8 cellular contexts compared by ENCODE assay signal in the genomic region with DNA sequence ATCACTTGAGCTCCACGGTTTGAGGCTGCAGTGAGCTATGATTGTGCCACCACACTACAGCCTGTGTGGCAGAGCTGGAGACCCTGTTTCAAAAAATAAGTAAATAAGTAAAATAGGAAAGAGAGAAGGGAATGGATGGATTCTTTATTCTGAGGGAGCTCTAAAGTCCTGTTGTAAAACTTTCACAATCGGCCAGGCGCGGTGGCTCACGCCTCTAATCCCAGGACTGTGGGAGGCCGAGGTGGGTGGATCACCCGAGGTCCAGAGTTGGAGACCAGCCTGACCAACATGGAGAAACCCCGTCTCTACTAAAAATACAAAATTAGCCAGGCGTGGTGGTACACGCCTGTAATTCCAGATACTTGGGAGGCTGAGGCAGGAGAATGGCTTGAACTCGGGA. TPM values are rescaled to one million over a fixed set of nuclear protein-coding genes. Genes with fewer than 3 reads are reported as not detected.
DNase-seq lines count a peak whose midpoint lies in the region; ATAC-seq and TF ChIP-seq lines count a peak whose summit lies in the region.
"Not testable (repeated sequence)": the region's sequence is repeated elsewhere in the genome, so short reads cannot be mapped to it uniquely, and the experiment has no call there.

No MANE protein-coding gene starts in this region.

- not testable (repeated sequence) for H3K27me3 Mint-ChIP-seq in WTC11 (ENCODE audit: low read depth); chondrocyte (ENCODE audit: low read depth); nephron progenitor cell (ENCODE audit: low read depth, poor library complexity); stimulated activated naive CD8-positive, alpha-beta T cell treated with anti-CD3 and anti-CD28 coated beads, Interleukin-15, Interleukin-2, amounts not matched to agents 100 ng/mL and 50 ng/mL, for 24 hours

- intact Hi-C loops in sigmoid colon (cut with DNase I) = not testable (repeated sequence)

- H3K27ac ChIP-seq in BLaER1 = 0 out of 2 replicates have a peak overlapping the region, but pooled peaks have one; percentile 26
- peak overlapping the region; percentile 74 for H3K27ac ChIP-seq in RWPE1
- H3K27ac ChIP-seq in hepatocyte = peak overlapping the region; percentile 27
- not testable (repeated sequence) for H3K27ac ChIP-seq in sigmoid colon

- 92% methylated on average over 11 of the region's 11 CpGs for WGBS in hepatocyte (ENCODE audit: low lambda C conversion rate, missing lambda C conversion rate)
- WGBS in sigmoid colon, 2 donors = 78 to 89% methylated on average over 11 of the region's 11 CpGs

- peaks cover 69% of the 10 kb centered on the region for H3K4me1 ChIP-seq in BLaER1
- peaks cover 20% of the 10 kb centered on the region for H3K4me1 ChIP-seq in hepatocyte (ENCODE audit: insufficient read depth)
- H3K4me1 ChIP-seq in sigmoid colon = peaks cover 0 to 34% (median 17%) of the 10 kb centered on the region in 4 donors

- not testable (repeated sequence) for TF ChIP-seq CTCF in RWPE1 (conservative IDR thresholded peaks at IDR 0.05; ENCODE audit: low read depth); WTC11 (IDR thresholded peaks at IDR 0.05); chondrocyte (IDR thresholded peaks at IDR 0.05); hepatocyte (IDR thresholded peaks at IDR 0.05; ENCODE audit: poor library complexity); nephron progenitor cell (IDR thresholded peaks at IDR 0.05); sigmoid colon (IDR thresholded peaks at IDR 0.05)

- H3K4me3 Mint-ChIP-seq in WTC11; chondrocyte (ENCODE audit: unreplicated experiment); nephron progenitor cell; stimulated activated naive CD8-positive, alpha-beta T cell treated with anti-CD3 and anti-CD28 coated beads, Interleukin-15, Interleukin-2, amounts not matched to agents 100 ng/mL and 50 ng/mL, for 24 hours: not testable (repeated sequence)

- H3K4me2 ChIP-seq in BLaER1 = peak overlapping the region; percentile 45
- not testable (repeated sequence) for H3K4me2 ChIP-seq in hepatocyte

- not testable (repeated sequence) for H3K9ac ChIP-seq in BLaER1

- ATAC-seq in WTC11 = not testable (repeated sequence)

- H3K9me2 ChIP-seq in hepatocyte (replicated peaks; ENCODE audit: insufficient read depth) = not testable (repeated sequence)

- peaks cover 97% of the 10 kb centered on the region for H3K79me2 ChIP-seq in hepatocyte

- H3K27ac Mint-ChIP-seq in WTC11 (peak overlapping the region; percentile 87; the same call in 1 of the 2 replicates), chondrocyte (ENCODE audit: unreplicated experiment) (peak overlapping the region; percentile 80), nephron progenitor cell (peak overlapping the region; percentile 99)
- peak overlapping the region; percentile 14 for H3K27ac Mint-ChIP-seq in stimulated activated naive CD8-positive, alpha-beta T cell treated with anti-CD3 and anti-CD28 coated beads, Interleukin-15, Interleukin-2, amounts not matched to agents 100 ng/mL and 50 ng/mL, for 24 hours

- DNase-seq in RWPE1 (ENCODE audit: low spot score); WTC11 (ENCODE audit: low spot score); chondrocyte (ENCODE audit: low spot score); hepatocyte (ENCODE audit: low spot score); nephron progenitor cell: not testable (repeated sequence)
- peak; percentile 21 for DNase-seq in sigmoid colon

- POLR2A ChIA-PET in RWPE1 (lab: Yijun Ruan, JAX; ENCODE audit: low non-redundant PET); WTC11 (lab: Charles Lee): not testable (repeated sequence)

- CTCF ChIA-PET in RWPE1 (lab: Yijun Ruan, JAX) (interaction anchor here (0.6 to 0.8 kb wide), 2 partner anchors 46 to 63 kb away, joined by 4 read pairs; no protein-coding TSS in a partner anchor), WTC11 (lab: Charles Lee) (interaction anchor here (1.1 kb wide), 1 partner anchor 16 kb away, joined by 3 read pairs; no protein-coding TSS in a partner anchor)

- not testable (repeated sequence) for H3K4me3 ChIP-seq in BLaER1, hepatocyte, sigmoid colon

- H3K27me3 ChIP-seq in BLaER1, hepatocyte, sigmoid colon: not testable (repeated sequence)

- H3K9me3 ChIP-seq in BLaER1; hepatocyte (ENCODE audit: low read depth); sigmoid colon: not testable (repeated sequence)

- TF ChIP-seq POLR2A in sigmoid colon (IDR thresholded peaks at IDR 0.05) = not testable (repeated sequence)

- H4K20me1 ChIP-seq in BLaER1 = peaks cover 65% of the 10 kb centered on the region
- H4K20me1 ChIP-seq in hepatocyte (ENCODE audit: insufficient read depth, poor library complexity, severe bottlenecking) = not testable (repeated sequence)

- peaks cover 14% of the 10 kb centered on the region for H3K36me3 Mint-ChIP-seq in WTC11
- H3K36me3 Mint-ChIP-seq in chondrocyte (ENCODE audit: low read depth) = not testable (repeated sequence)
- H3K36me3 Mint-ChIP-seq in nephron progenitor cell (ENCODE audit: low read depth) = peaks cover 63% of the 10 kb centered on the region
- peaks cover 20% of the 10 kb centered on the region for H3K36me3 Mint-ChIP-seq in stimulated activated naive CD8-positive, alpha-beta T cell treated with anti-CD3 and anti-CD28 coated beads, Interleukin-15, Interleukin-2, amounts not matched to agents 100 ng/mL and 50 ng/mL, for 24 hours (ENCODE audit: low read depth)

- not testable (repeated sequence) for TF ChIP-seq EP300 in sigmoid colon (IDR thresholded peaks at IDR 0.05)

- peaks cover 25% of the 10 kb centered on the region for H3K4me1 Mint-ChIP-seq in WTC11
- H3K4me1 Mint-ChIP-seq in chondrocyte (ENCODE audit: low read depth) = peaks cover 32% of the 10 kb centered on the region
- H3K4me1 Mint-ChIP-seq in nephron progenitor cell = peaks cover 42% of the 10 kb centered on the region
- H3K4me1 Mint-ChIP-seq in stimulated activated naive CD8-positive, alpha-beta T cell treated with anti-CD3 and anti-CD28 coated beads, Interleukin-15, Interleukin-2, amounts not matched to agents 100 ng/mL and 50 ng/mL, for 24 hours (ENCODE audit: low read depth) = peaks cover 36% of the 10 kb centered on the region

- not testable (repeated sequence) for H3K9me3 Mint-ChIP-seq in WTC11; chondrocyte (ENCODE audit: low read depth); stimulated activated naive CD8-positive, alpha-beta T cell treated with anti-CD3 and anti-CD28 coated beads, Interleukin-15, Interleukin-2, amounts not matched to agents 100 ng/mL and 50 ng/mL, for 24 hours
- peaks cover 19% of the 10 kb centered on the region for H3K9me3 Mint-ChIP-seq in nephron progenitor cell

- H2AFZ ChIP-seq in hepatocyte = not testable (repeated sequence)

- peaks cover 36% of the 10 kb centered on the region for H3K36me3 ChIP-seq in BLaER1
- not testable (repeated sequence) for H3K36me3 ChIP-seq in hepatocyte (replicated peaks; ENCODE audit: insufficient read depth, low read depth); sigmoid colon

RNA-seq across cellular contexts. Expression of gene PHACTR4, which starts 6.1 kb away (rescaled TPM):
- total RNA-seq in WTC11 (2021) = 49.2 to 52.9 TPM (median 50.9 TPM) in 3 replicates
- total RNA-seq in chondrocyte = 39.6 to 45.7 TPM (median 39.9 TPM) in 3 replicates
- 18.5 and 21.5 TPM in 2 replicates for total RNA-seq in hepatocyte
- 19.1 and 22.1 TPM in 2 replicates for polyA plus RNA-seq in hepatocyte
- total RNA-seq in sigmoid colon = 10 to 100 TPM; 35.2 to 57.4 (median 38.4) TPM
- 10 to 100 TPM; 21.6 to 31.9 (median 24.4) TPM for polyA plus RNA-seq in sigmoid colon

RNA-seq across cellular contexts. Expression of gene MED18, which starts 46.8 kb away (rescaled TPM):
- total RNA-seq in WTC11 (2021) = 15.1 to 17.9 TPM (median 15.2 TPM) in 3 replicates
- 10.9 to 12.2 TPM (median 11.3 TPM) in 3 replicates for total RNA-seq in chondrocyte
- total RNA-seq in hepatocyte = 17.1 and 26.0 TPM in 2 replicates
- polyA plus RNA-seq in hepatocyte = 13.2 and 14.7 TPM in 2 replicates
- total RNA-seq in sigmoid colon = 10 to 100 TPM in 3 of 4 donors, 1 to 10 TPM in 1; 5.2 to 21.6 (median 12.7) TPM
- 10 to 100 TPM; 16.2 to 31.8 (median 31.0) TPM for polyA plus RNA-seq in sigmoid colon

Comparison
In these comparisons a context has a peak if more than half of its experiments do, and no peak if none do; other contexts are left out.
1. H3K27ac Mint-ChIP-seq: peak in every context shown above with its lines; median percentile 99 in nephron progenitor cell; 87 in WTC11; 80 in chondrocyte; 14 in stimulated activated naive CD8-positive, alpha-beta T cell treated with anti-CD3 and anti-CD28 coated beads, Interleukin-15, Interleukin-2, amounts not matched to agents 100 ng/mL and 50 ng/mL, for 24 hours.